Comparison of ENCODE assay signal across 33 cellular contexts in genomic region chr6:89282749-89283148, GRCh38.
"Had no signal": no experiment of that assay in that cellular context is flagged by ENCODE, and none has a peak within 500 bp of the region (broad histone marks: within the 10 kb centered on the region; RNA-seq: fewer than 3 reads in every experiment).

No MANE protein-coding gene starts in this region.

- ATAC-seq: activated CD4-positive, CD25-positive, alpha-beta regulatory T cell treated with anti-CD3 and anti-CD28 coated beads, Interleukin-2, amount 50 U/mL, for 24 hours; activated CD8-positive, alpha-beta T cell treated with anti-CD3 and anti-CD28 coated beads for 36 hours; gastroesophageal sphincter had no signal

- H3K27me3 Mint-ChIP-seq: activated B cell treated with CpG ODN at 0.5 μM for 24 hours; activated CD8-positive, alpha-beta T cell treated with anti-CD3 and anti-CD28 coated beads for 36 hours; activated naive CD8-positive, alpha-beta T cell; activated T-cell treated with anti-CD3 and anti-CD28 coated beads, Interleukin-2, amount 50 U/mL, for 24 hours had no signal

- FAIRE-seq: endometrium had no signal

- H3K9me3 Mint-ChIP-seq: activated B cell treated with CpG ODN at 0.5 μM for 24 hours; activated CD8-positive, alpha-beta T cell treated with anti-CD3 and anti-CD28 coated beads for 36 hours; activated naive CD4-positive, alpha-beta T cell treated with anti-CD3 and anti-CD28 coated beads, Interleukin-2, amount 10 ng/mL, durations not matched to agents 7 days and 5 days; activated T-cell treated with anti-CD3 and anti-CD28 coated beads, Interleukin-2, amount 50 U/mL, for 24 hours; activated T-cell treated with anti-CD3 and anti-CD28 coated beads, Interleukin-2, amount 50 U/mL, for 72 hours; T-helper 2 cell treated with Interferon-gamma antibody and Interleukin-4, amounts not matched to agents 5 μg/mL and 100 μg/mL, for 36 hours had no signal

- H3K4me1 ChIP-seq: ascending aorta, breast epithelium, colonic mucosa, esophagus squamous epithelium, gastroesophageal sphincter had no signal

- H3K36me3 Mint-ChIP-seq: activated naive CD4-positive, alpha-beta T cell treated with anti-CD3 and anti-CD28 coated beads, Interleukin-2, amount 10 ng/mL, durations not matched to agents 7 days and 5 days; activated naive CD8-positive, alpha-beta T cell; brain had no signal

- H3K27ac Mint-ChIP-seq: activated B cell treated with CpG ODN at 0.5 μM for 24 hours; activated CD8-positive, alpha-beta T cell treated with anti-CD3 and anti-CD28 coated beads for 36 hours; activated naive CD4-positive, alpha-beta T cell treated with anti-CD3 and anti-CD28 coated beads, Interleukin-2, amount 10 ng/mL, durations not matched to agents 7 days and 5 days; activated naive CD8-positive, alpha-beta T cell; activated T-cell treated with anti-CD3 and anti-CD28 coated beads, Interleukin-2, amount 50 U/mL, for 24 hours; activated T-cell treated with anti-CD3 and anti-CD28 coated beads, Interleukin-2, amount 50 U/mL, for 72 hours; brain; T-helper 2 cell treated with Interferon-gamma antibody and Interleukin-4, amounts not matched to agents 5 μg/mL and 100 μg/mL, for 36 hours had no signal

- H3K36me3 ChIP-seq: ascending aorta, breast epithelium, cardiac muscle cell, colonic mucosa, esophagus squamous epithelium, gastroesophageal sphincter, WERI-Rb-1 had no signal

- H3K9me3 ChIP-seq: ascending aorta, breast epithelium, colonic mucosa, esophagus squamous epithelium, gastroesophageal sphincter had no signal

- H3K4me3 Mint-ChIP-seq: activated B cell treated with CpG ODN at 0.5 μM for 24 hours; activated CD8-positive, alpha-beta T cell treated with anti-CD3 and anti-CD28 coated beads for 36 hours; activated naive CD4-positive, alpha-beta T cell treated with anti-CD3 and anti-CD28 coated beads, Interleukin-2, amount 10 ng/mL, durations not matched to agents 7 days and 5 days; activated naive CD8-positive, alpha-beta T cell; activated T-cell treated with anti-CD3 and anti-CD28 coated beads, Interleukin-2, amount 50 U/mL, for 24 hours; activated T-cell treated with anti-CD3 and anti-CD28 coated beads, Interleukin-2, amount 50 U/mL, for 72 hours; brain; T-helper 2 cell treated with Interferon-gamma antibody and Interleukin-4, amounts not matched to agents 5 μg/mL and 100 μg/mL, for 36 hours had no signal

- H3K27me3 ChIP-seq: ascending aorta, breast epithelium, cardiac muscle cell, colonic mucosa, esophagus squamous epithelium, gastroesophageal sphincter had no signal

- H3K4me1 Mint-ChIP-seq: activated naive CD4-positive, alpha-beta T cell treated with anti-CD3 and anti-CD28 coated beads, Interleukin-2, amount 10 ng/mL, durations not matched to agents 7 days and 5 days had no signal

- H3K4me3 ChIP-seq: ascending aorta, breast epithelium, cardiac muscle cell, colonic mucosa, esophagus squamous epithelium, gastroesophageal sphincter had no signal

- H3K27ac ChIP-seq: ascending aorta, breast epithelium, cardiac muscle cell, colonic mucosa, epithelial cell of prostate, esophagus squamous epithelium, gastroesophageal sphincter, WERI-Rb-1 had no signal

- DNase-seq: activated B cell treated with CpG ODN at 0.5 μM for 24 hours; activated CD4-positive, alpha-beta T cell treated with anti-CD3 and anti-CD28 coated beads for 48 hours; activated CD4-positive, alpha-beta T cell treated with anti-CD3 and anti-CD28 coated beads, Interleukin-2, amount 50 U/mL, for 1 hour; activated CD4-positive, alpha-beta T cell treated with anti-CD3 and anti-CD28 coated beads, Interleukin-2, amount 50 U/mL, for 48 hours; activated CD8-positive, alpha-beta memory T cell treated with anti-CD3 and anti-CD28 coated beads, Interleukin-2, amount 50 U/mL, for 48 hours; activated CD8-positive, alpha-beta T cell treated with anti-CD3 and anti-CD28 coated beads for 36 hours; activated gamma-delta T cell; activated naive CD4-positive, alpha-beta T cell; activated naive CD4-positive, alpha-beta T cell treated with anti-CD3 and anti-CD28 coated beads, Interleukin-2, amount 10 ng/mL, durations not matched to agents 7 days and 5 days; activated T-cell treated with anti-CD3 and anti-CD28 coated beads for 4 hours; activated T-cell treated with anti-CD3 and anti-CD28 coated beads, Interleukin-2, amount 50 U/mL, for 24 hours; activated T-cell treated with anti-CD3 and anti-CD28 coated beads, Interleukin-2, amount 50 U/mL, for 72 hours; amniotic stem cell; central memory CD4-positive, alpha-beta T cell; cerebellar nuclear complex; colonic mucosa; effector CD8-positive, alpha-beta T cell; esophagus squamous epithelium; foreskin melanocyte; T-helper 1 cell; T-helper 17 cell; T1000; WERI-Rb-1 had no signal
